Comparison of ENCODE assay signal across 1 cellular context in genomic region chr11:19962795-19963163, GRCh38.
TF ChIP-seq lines count a peak whose summit lies in the region.

No MANE protein-coding gene starts in this region.

TF ChIP-seq in GM23338, 12 proteins besides CTCF, POLR2A, EP300 and RAD21 (continued from another document):
- TF ChIP-seq ZNF462 (CRISPR knock-in tag; IDR thresholded peaks at IDR 0.05) (no peak), STAT1 (IDR thresholded peaks at IDR 0.05; ENCODE audit: unreplicated experiment) (no peak)
TF ChIP-seq in GM23338: peak in this region for 0.
